In genomic region chr11:65121447-65121864, GRCh38 we compare ENCODE assay signal across 8 cellular contexts. TPM values are rescaled to one million over a fixed set of nuclear protein-coding genes. Genes with fewer than 3 reads are reported as not detected.
DNase-seq lines count a peak whose midpoint lies in the region; ATAC-seq and TF ChIP-seq lines count a peak whose summit lies in the region.

No MANE protein-coding gene starts in this region.

- DNase-seq in activated T-cell treated with anti-CD3 and anti-CD28 coated beads, Interleukin-2, amount 50 U/mL, for 4 hours, result no peak
- no peak for DNase-seq in activated T-cell treated with anti-CD3 and anti-CD28 coated beads for 4 hours
- DNase-seq in smooth muscle cell (lab: John Stamatoyannopoulos, UW; ENCODE audit: unreplicated experiment), result no peak
- DNase-seq in NCI-H446 treated with DMSO at 0.1 percent for 48 hours (lab: John Stamatoyannopoulos, UW), result no peak

- peak overlapping the region; percentile 89 for H3K27ac ChIP-seq in smooth muscle cell (ENCODE audit: low read depth)

- peaks cover 48% of the 10 kb centered on the region for H3K79me2 ChIP-seq in smooth muscle cell (ENCODE audit: low read depth)

- peak overlapping the region; percentile 94 for H3K4me2 ChIP-seq in smooth muscle cell

- peak overlapping the region; percentile 97 for H3K27ac Mint-ChIP-seq in activated T-helper 17 cell treated with anti-CD3 and anti-CD28 coated beads, Interleukin-2, amount 50 U/mL, for 72 hours

- no peak for ATAC-seq in activated T-cell treated with anti-CD3 and anti-CD28 coated beads, Interleukin-2, amount 50 U/mL, for 4 hours
- no peak for ATAC-seq in activated T-helper 17 cell treated with anti-CD3 and anti-CD28 coated beads, Interleukin-2, amount 50 U/mL, for 72 hours (replicated peaks)
- ATAC-seq in GM21529 (IDR thresholded peaks at IDR 0.05; ENCODE audit: unreplicated experiment), result no peak
- no peak for ATAC-seq in GM18520 (IDR thresholded peaks at IDR 0.05; ENCODE audit: unreplicated experiment)

- no peaks in the 10 kb centered on the region for H4K20me1 ChIP-seq in smooth muscle cell (ENCODE audit: low read depth)

- peaks cover 24% of the 10 kb centered on the region for H3F3A ChIP-seq in smooth muscle cell (ENCODE audit: low read depth)

- H3K27me3 ChIP-seq in smooth muscle cell (ENCODE audit: low read depth), result no peaks in the 10 kb centered on the region

- H3K9me3 Mint-ChIP-seq in activated T-cell treated with anti-CD3 and anti-CD28 coated beads, Interleukin-2, amount 50 U/mL, for 4 hours, result no peaks in the 10 kb centered on the region
- H3K9me3 Mint-ChIP-seq in activated T-helper 17 cell treated with anti-CD3 and anti-CD28 coated beads, Interleukin-2, amount 50 U/mL, for 72 hours, result no peaks in the 10 kb centered on the region

- H3K4me3 Mint-ChIP-seq in activated T-cell treated with anti-CD3 and anti-CD28 coated beads, Interleukin-2, amount 50 U/mL, for 4 hours, result peak overlapping the region; percentile 100
- H3K4me3 Mint-ChIP-seq in activated T-helper 17 cell treated with anti-CD3 and anti-CD28 coated beads, Interleukin-2, amount 50 U/mL, for 72 hours, result peak overlapping the region; percentile 99

- H3K36me3 Mint-ChIP-seq in activated T-cell treated with anti-CD3 and anti-CD28 coated beads, Interleukin-2, amount 50 U/mL, for 4 hours (ENCODE audit: insufficient read depth), result peaks cover 37% of the 10 kb centered on the region
- peaks cover 84% of the 10 kb centered on the region for H3K36me3 Mint-ChIP-seq in activated T-helper 17 cell treated with anti-CD3 and anti-CD28 coated beads, Interleukin-2, amount 50 U/mL, for 72 hours (ENCODE audit: low read depth)

- WGBS in smooth muscle cell (ENCODE audit: low lambda C conversion rate), result 6% methylated on average over 22 of the region's 22 CpGs

- TF ChIP-seq CTCF in smooth muscle cell (IDR thresholded peaks at IDR 0.05; ENCODE audit: borderline replicate concordance, insufficient read depth, poor library complexity, severe bottlenecking), result no peak

- H3K4me1 Mint-ChIP-seq in activated T-cell treated with anti-CD3 and anti-CD28 coated beads, Interleukin-2, amount 50 U/mL, for 4 hours (ENCODE audit: low read depth), result peaks cover 49% of the 10 kb centered on the region
- H3K4me1 Mint-ChIP-seq in activated T-helper 17 cell treated with anti-CD3 and anti-CD28 coated beads, Interleukin-2, amount 50 U/mL, for 72 hours, result peaks cover 23% of the 10 kb centered on the region

- H3K9ac ChIP-seq in smooth muscle cell (ENCODE audit: low read depth), result peak overlapping the region; percentile 96

- H3K36me3 ChIP-seq in smooth muscle cell (ENCODE audit: low read depth), result no peaks in the 10 kb centered on the region

- peak overlapping the region; percentile 100 for H3K4me3 ChIP-seq in iPS-11a (ENCODE audit: low read depth, low read length)
- peak overlapping the region; percentile 66 for H3K4me3 ChIP-seq in smooth muscle cell

- no peaks in the 10 kb centered on the region for H3K9me3 ChIP-seq in smooth muscle cell (replicated peaks; ENCODE audit: low read depth)

- no peaks in the 10 kb centered on the region for H3K27me3 Mint-ChIP-seq in activated T-cell treated with anti-CD3 and anti-CD28 coated beads, Interleukin-2, amount 50 U/mL, for 4 hours (ENCODE audit: low read depth)
- H3K27me3 Mint-ChIP-seq in activated T-helper 17 cell treated with anti-CD3 and anti-CD28 coated beads, Interleukin-2, amount 50 U/mL, for 72 hours, result no peaks in the 10 kb centered on the region

- no peak overlapping the region for H2AFZ ChIP-seq in smooth muscle cell (ENCODE audit: low read depth)

- peaks cover 14% of the 10 kb centered on the region for H3K4me1 ChIP-seq in smooth muscle cell (ENCODE audit: low read depth)

RNA-seq across cellular contexts. Expression of gene FAU, which starts 0.5 kb away (rescaled TPM):
- total RNA-seq in activated T-cell treated with anti-CD3 and anti-CD28 coated beads, Interleukin-2, amount 50 U/mL, for 4 hours, result 1,000 to 10,000 TPM; 1,673 to 1,831 (median 1,724) TPM
- total RNA-seq in activated T-helper 17 cell treated with anti-CD3 and anti-CD28 coated beads, Interleukin-2, amount 50 U/mL, for 72 hours, result 100 to 1,000 TPM; 929 to 948 TPM
- 373 and 509 TPM in 2 replicates for total RNA-seq in smooth muscle cell
- polyA plus RNA-seq in smooth muscle cell, result 537 and 578 TPM in 2 replicates

RNA-seq across cellular contexts. Expression of gene MRPL49, which starts 0.7 kb away (rescaled TPM):
- total RNA-seq in activated T-cell treated with anti-CD3 and anti-CD28 coated beads, Interleukin-2, amount 50 U/mL, for 4 hours, result 100 to 1,000 TPM; 102 to 110 (median 104) TPM
- 10 to 100 TPM; 61.7 to 87.7 TPM for total RNA-seq in activated T-helper 17 cell treated with anti-CD3 and anti-CD28 coated beads, Interleukin-2, amount 50 U/mL, for 72 hours
- total RNA-seq in smooth muscle cell, result 28.2 and 43.0 TPM in 2 replicates
- 53.2 and 55.4 TPM in 2 replicates for polyA plus RNA-seq in smooth muscle cell

RNA-seq across cellular contexts. Expression of gene ZNHIT2, which starts 4.0 kb away (rescaled TPM):
- total RNA-seq in activated T-cell treated with anti-CD3 and anti-CD28 coated beads, Interleukin-2, amount 50 U/mL, for 4 hours, result 10 to 100 TPM; 25.9 to 28.1 (median 26.2) TPM
- 10 to 100 TPM in 1 of 2 donors, 1 to 10 TPM in 1; 6.3 to 10.0 TPM for total RNA-seq in activated T-helper 17 cell treated with anti-CD3 and anti-CD28 coated beads, Interleukin-2, amount 50 U/mL, for 72 hours
- total RNA-seq in smooth muscle cell, result 9.1 and 13.8 TPM in 2 replicates
- polyA plus RNA-seq in smooth muscle cell, result 14.5 and 19.5 TPM in 2 replicates

RNA-seq across cellular contexts. Expression of gene TM7SF2, which starts 9.8 kb away (rescaled TPM):
- total RNA-seq in activated T-cell treated with anti-CD3 and anti-CD28 coated beads, Interleukin-2, amount 50 U/mL, for 4 hours, result 10 to 100 TPM; 18.4 to 19.4 (median 18.7) TPM
- total RNA-seq in activated T-helper 17 cell treated with anti-CD3 and anti-CD28 coated beads, Interleukin-2, amount 50 U/mL, for 72 hours, result 10 to 100 TPM; 19.7 to 20.1 TPM
- total RNA-seq in smooth muscle cell, result 16.8 and 26.9 TPM in 2 replicates
- 17.4 and 43.1 TPM in 2 replicates for polyA plus RNA-seq in smooth muscle cell

RNA-seq across cellular contexts. Expression of gene SYVN1, which starts 12.9 kb away (rescaled TPM):
- total RNA-seq in activated T-cell treated with anti-CD3 and anti-CD28 coated beads, Interleukin-2, amount 50 U/mL, for 4 hours, result 10 to 100 TPM; 36.8 to 51.5 (median 47.2) TPM
- total RNA-seq in activated T-helper 17 cell treated with anti-CD3 and anti-CD28 coated beads, Interleukin-2, amount 50 U/mL, for 72 hours, result 10 to 100 TPM; 28.9 to 30.8 TPM
- total RNA-seq in smooth muscle cell, result 39.9 and 52.0 TPM in 2 replicates
- polyA plus RNA-seq in smooth muscle cell, result 30.0 and 32.0 TPM in 2 replicates
